Comparison of ENCODE assay signal across 8 cellular contexts in the genomic region with DNA sequence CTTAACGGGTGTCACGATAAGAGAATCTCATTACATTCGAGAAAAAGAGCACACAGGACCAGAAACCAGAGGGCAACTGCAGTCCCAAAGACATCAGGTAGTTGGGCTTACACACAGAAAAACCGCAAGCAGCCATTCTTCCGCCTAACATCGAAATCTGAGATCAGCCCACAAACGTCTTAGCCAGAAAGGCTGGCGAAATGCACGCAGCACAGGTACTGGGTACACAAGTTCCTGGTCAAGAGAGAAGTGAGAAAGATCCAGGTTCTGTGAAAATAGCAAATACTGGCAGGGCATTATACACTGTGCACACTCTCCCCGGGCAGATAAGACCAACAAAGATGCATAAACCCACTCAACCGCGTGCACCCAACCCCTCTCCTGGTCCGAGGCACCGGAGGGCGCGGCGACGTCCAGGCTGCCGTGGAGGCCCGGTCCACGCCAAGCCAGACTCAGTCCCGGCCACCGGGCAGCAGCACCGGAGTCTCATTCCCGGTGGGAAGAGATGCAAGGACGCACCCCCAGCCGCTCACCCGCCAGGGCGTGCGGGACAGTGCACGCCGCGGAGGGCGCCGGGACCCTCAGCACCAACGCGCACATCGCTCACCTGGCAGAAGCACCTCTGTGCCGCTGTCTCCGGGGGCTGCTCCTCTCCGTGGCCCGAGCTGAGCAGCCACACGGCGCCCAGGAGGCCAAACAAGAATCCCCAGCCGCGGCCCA. TPM values are rescaled to one million over a fixed set of nuclear protein-coding genes. Genes with fewer than 3 reads are reported as not detected.
DNase-seq lines count a peak whose midpoint lies in the region; ATAC-seq lines count a peak whose summit lies in the region.

No MANE protein-coding gene starts in this region.

- H3K4me3 ChIP-seq in HUES64 (ENCODE audit: low read length) (peak overlapping the region; percentile 75), rectal smooth muscle tissue (ENCODE audit: low read length) (peak overlapping the region; percentile 95)

- no peaks in the 10 kb centered on the region for H3K9me3 Mint-ChIP-seq in activated naive CD4-positive, alpha-beta T cell treated with anti-CD3 and anti-CD28 coated beads, Interleukin-2, amount 50 U/mL, for 72 hours

- intact Hi-C loops in left cardiac atrium (cut with DNase I), result loop anchor here in 1 of 2 donors (5.0 kb wide), 1 partner anchor 143 kb away; a partner anchor contains a TSS

- H3K27ac ChIP-seq in HUES64 (ENCODE audit: low read depth, low read length), result peak overlapping the region; percentile 32; the same call in 1 of the 2 replicates
- H3K27ac ChIP-seq in rectal smooth muscle tissue (ENCODE audit: low read depth, low read length), result peak overlapping the region; percentile 92

- no peaks in the 10 kb centered on the region for H3K9me3 ChIP-seq in HUES64 (ENCODE audit: insufficient read depth, low read depth, low read length)

- DNase-seq in EH (ENCODE audit: low read depth), result peak; percentile 52
- DNase-seq in SK-N-DZ (ENCODE audit: low spot score), result peak; percentile 33
- peak; percentile 49 to 72 for DNase-seq in activated naive CD4-positive, alpha-beta T cell treated with anti-CD3 and anti-CD28 coated beads, Interleukin-2, amount 50 U/mL, for 72 hours (ENCODE audit: low spot score in 2 of 2)
- DNase-seq in left cardiac atrium, result no peak
- DNase-seq in kidney glomerular epithelial cell (lab: John Stamatoyannopoulos, UW), result no peak

- peaks cover 11% of the 10 kb centered on the region; the same call in 1 of the 2 replicates for H3K27me3 ChIP-seq in HUES64 (ENCODE audit: insufficient read depth, low read length)
- no peaks in the 10 kb centered on the region for H3K27me3 ChIP-seq in rectal smooth muscle tissue (ENCODE audit: control insufficient read depth, insufficient read depth, low read length)

- H3K27ac Mint-ChIP-seq in activated naive CD4-positive, alpha-beta T cell treated with anti-CD3 and anti-CD28 coated beads, Interleukin-2, amount 50 U/mL, for 72 hours, result peak overlapping the region; percentile 90 to 98

- H3K36me3 ChIP-seq in HUES64 (ENCODE audit: insufficient read depth, low read length) (no peaks in the 10 kb centered on the region), rectal smooth muscle tissue (ENCODE audit: control insufficient read depth, insufficient read depth, low read length) (no peaks in the 10 kb centered on the region)

- H3K9ac ChIP-seq in HUES64 (ENCODE audit: low read depth, low read length) (peak overlapping the region; percentile 73), rectal smooth muscle tissue (ENCODE audit: low read length) (peak overlapping the region; percentile 76)

- whole genome bisulfite sequencing in HUES64, result 1% methylated on average over 46 of the region's 46 CpGs

- ATAC-seq in GM21526 (IDR thresholded peaks at IDR 0.05; ENCODE audit: low FRiP score, unreplicated experiment) (peak; percentile 49), left cardiac atrium (peak; percentile 55 to 56)
- ATAC-seq in activated naive CD4-positive, alpha-beta T cell treated with anti-CD3 and anti-CD28 coated beads, Interleukin-2, amount 50 U/mL, for 72 hours, result peak; percentile 56 to 67

- H3K4me1 ChIP-seq in HUES64 (ENCODE audit: insufficient read depth, low read length), result peaks cover 22% of the 10 kb centered on the region
- H3K4me1 ChIP-seq in rectal smooth muscle tissue (ENCODE audit: control insufficient read depth, insufficient read depth, low read length), result peaks cover 8% of the 10 kb centered on the region

- H3K36me3 Mint-ChIP-seq in activated naive CD4-positive, alpha-beta T cell treated with anti-CD3 and anti-CD28 coated beads, Interleukin-2, amount 50 U/mL, for 72 hours, result peaks cover 9 to 38% of the 10 kb centered on the region in 2 donors

RNA-seq across cellular contexts. Expression of a gene that starts 0.4 kb away (rescaled TPM):
- 13.3 TPM for polyA plus RNA-seq in HUES64 (2013, experiment 1 of 2)
- 16.0 TPM for polyA plus RNA-seq in HUES64 (2013, experiment 2 of 2)
- polyA plus RNA-seq in SK-N-DZ (2014; cell fraction: cytosol; rRNA removed), result 33.2 and 36.9 TPM in 2 replicates
- 31.6 and 40.1 TPM in 2 replicates for polyA plus RNA-seq in SK-N-DZ (2014; cell fraction: nucleus; rRNA removed)
- 100 to 1,000 TPM in 1 of 2 donors, 10 to 100 TPM in 1; 95.7 to 205 TPM for total RNA-seq in activated naive CD4-positive, alpha-beta T cell treated with anti-CD3 and anti-CD28 coated beads, Interleukin-2, amount 50 U/mL, for 72 hours
- total RNA-seq in left cardiac atrium, result 10 to 100 TPM; 17.1 to 24.2 TPM

RNA-seq across cellular contexts. Expression of a gene that starts 12.1 kb away (rescaled TPM):
- polyA plus RNA-seq in HUES64 (2013, experiment 1 of 2), result 105 TPM
- polyA plus RNA-seq in HUES64 (2013, experiment 2 of 2), result 97.2 TPM
- 138 and 146 TPM in 2 replicates for polyA plus RNA-seq in SK-N-DZ (2014; cell fraction: cytosol; rRNA removed)
- polyA plus RNA-seq in SK-N-DZ (2014; cell fraction: nucleus; rRNA removed), result 174 and 209 TPM in 2 replicates
- 100 to 1,000 TPM; 115 to 156 TPM for total RNA-seq in activated naive CD4-positive, alpha-beta T cell treated with anti-CD3 and anti-CD28 coated beads, Interleukin-2, amount 50 U/mL, for 72 hours
- total RNA-seq in left cardiac atrium, result 10 to 100 TPM; 64.1 to 75.0 TPM

RNA-seq across cellular contexts. Expression of a gene that starts 35.0 kb away (rescaled TPM):
- 17.8 TPM for polyA plus RNA-seq in HUES64 (2013, experiment 1 of 2)
- 17.8 TPM for polyA plus RNA-seq in HUES64 (2013, experiment 2 of 2)
- 4.8 and 5.5 TPM in 2 replicates for polyA plus RNA-seq in SK-N-DZ (2014; cell fraction: cytosol; rRNA removed)
- 3.7 and 4.2 TPM in 2 replicates for polyA plus RNA-seq in SK-N-DZ (2014; cell fraction: nucleus; rRNA removed)
- total RNA-seq in activated naive CD4-positive, alpha-beta T cell treated with anti-CD3 and anti-CD28 coated beads, Interleukin-2, amount 50 U/mL, for 72 hours, result 10 to 100 TPM; 12.8 to 20.9 TPM
- 10 to 100 TPM; 11.5 to 12.5 TPM for total RNA-seq in left cardiac atrium

Comparison
In these comparisons a context has a peak if more than half of its experiments do, and no peak if none do; other contexts are left out.
1. DNase-seq: peak in EH (single experiment), SK-N-DZ (single experiment) and activated naive CD4-positive, alpha-beta T cell treated with anti-CD3 and anti-CD28 coated beads, Interleukin-2, amount 50 U/mL, for 72 hours (2 of 2); none in left cardiac atrium (single experiment) and kidney glomerular epithelial cell (single experiment).
2. Peak in every context shown above with its lines, with median percentiles within 50 percentile points of each other: ATAC-seq.